1 cellular context compared by ENCODE assay signal in the genomic region with DNA sequence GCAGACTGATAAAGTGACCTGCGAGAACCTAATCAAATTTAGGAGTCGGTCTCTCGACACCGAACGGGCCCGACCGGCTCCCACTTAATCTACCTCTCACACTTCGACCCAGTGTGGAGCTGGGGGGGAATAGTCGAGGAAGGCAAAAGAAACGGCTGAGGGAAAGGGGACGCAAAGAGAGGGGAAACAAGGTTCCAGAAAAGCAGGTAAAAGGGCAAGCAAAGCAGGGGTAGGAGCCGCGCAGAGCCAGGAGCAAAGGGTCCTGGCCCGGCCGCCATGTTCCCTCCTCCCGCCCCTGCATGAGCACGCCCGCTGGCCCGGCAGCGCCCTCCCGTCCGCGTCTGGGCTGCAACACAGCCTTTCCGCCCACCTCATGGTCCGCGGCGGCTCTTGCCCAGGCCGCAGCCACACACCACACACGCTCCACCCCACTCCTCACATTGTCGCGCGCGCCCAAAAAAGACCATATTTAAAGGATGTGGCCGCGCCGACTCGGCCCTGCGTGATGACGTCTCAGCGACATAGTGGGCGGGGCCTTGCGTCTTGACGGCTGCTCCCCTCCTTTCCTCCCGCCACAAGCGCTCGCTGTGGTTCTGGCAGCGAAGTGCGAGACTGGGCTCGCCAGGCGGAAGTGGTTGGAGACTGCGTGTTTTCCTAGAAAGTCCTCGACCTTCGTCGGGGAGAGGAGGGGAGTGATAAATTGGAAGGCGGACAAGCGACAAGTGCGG.
TF ChIP-seq lines count a peak whose summit lies in the region.

A gene with protein sequence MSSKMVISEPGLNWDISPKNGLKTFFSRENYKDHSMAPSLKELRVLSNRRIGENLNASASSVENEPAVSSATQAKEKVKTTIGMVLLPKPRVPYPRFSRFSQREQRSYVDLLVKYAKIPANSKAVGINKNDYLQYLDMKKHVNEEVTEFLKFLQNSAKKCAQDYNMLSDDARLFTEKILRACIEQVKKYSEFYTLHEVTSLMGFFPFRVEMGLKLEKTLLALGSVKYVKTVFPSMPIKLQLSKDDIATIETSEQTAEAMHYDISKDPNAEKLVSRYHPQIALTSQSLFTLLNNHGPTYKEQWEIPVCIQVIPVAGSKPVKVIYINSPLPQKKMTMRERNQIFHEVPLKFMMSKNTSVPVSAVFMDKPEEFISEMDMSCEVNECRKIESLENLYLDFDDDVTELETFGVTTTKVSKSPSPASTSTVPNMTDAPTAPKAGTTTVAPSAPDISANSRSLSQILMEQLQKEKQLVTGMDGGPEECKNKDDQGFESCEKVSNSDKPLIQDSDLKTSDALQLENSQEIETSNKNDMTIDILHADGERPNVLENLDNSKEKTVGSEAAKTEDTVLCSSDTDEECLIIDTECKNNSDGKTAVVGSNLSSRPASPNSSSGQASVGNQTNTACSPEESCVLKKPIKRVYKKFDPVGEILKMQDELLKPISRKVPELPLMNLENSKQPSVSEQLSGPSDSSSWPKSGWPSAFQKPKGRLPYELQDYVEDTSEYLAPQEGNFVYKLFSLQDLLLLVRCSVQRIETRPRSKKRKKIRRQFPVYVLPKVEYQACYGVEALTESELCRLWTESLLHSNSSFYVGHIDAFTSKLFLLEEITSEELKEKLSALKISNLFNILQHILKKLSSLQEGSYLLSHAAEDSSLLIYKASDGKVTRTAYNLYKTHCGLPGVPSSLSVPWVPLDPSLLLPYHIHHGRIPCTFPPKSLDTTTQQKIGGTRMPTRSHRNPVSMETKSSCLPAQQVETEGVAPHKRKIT (minus strand): TSS at position 510 of the 728 bp plus-strand sequence. CDS start 1,165 bp downstream, outside the sequence.

TF ChIP-seq in HepG2, 621 proteins besides CTCF, POLR2A, EP300 and RAD21 (continued from another document and continues in another):
- TF ChIP-seq, protein P1, sequence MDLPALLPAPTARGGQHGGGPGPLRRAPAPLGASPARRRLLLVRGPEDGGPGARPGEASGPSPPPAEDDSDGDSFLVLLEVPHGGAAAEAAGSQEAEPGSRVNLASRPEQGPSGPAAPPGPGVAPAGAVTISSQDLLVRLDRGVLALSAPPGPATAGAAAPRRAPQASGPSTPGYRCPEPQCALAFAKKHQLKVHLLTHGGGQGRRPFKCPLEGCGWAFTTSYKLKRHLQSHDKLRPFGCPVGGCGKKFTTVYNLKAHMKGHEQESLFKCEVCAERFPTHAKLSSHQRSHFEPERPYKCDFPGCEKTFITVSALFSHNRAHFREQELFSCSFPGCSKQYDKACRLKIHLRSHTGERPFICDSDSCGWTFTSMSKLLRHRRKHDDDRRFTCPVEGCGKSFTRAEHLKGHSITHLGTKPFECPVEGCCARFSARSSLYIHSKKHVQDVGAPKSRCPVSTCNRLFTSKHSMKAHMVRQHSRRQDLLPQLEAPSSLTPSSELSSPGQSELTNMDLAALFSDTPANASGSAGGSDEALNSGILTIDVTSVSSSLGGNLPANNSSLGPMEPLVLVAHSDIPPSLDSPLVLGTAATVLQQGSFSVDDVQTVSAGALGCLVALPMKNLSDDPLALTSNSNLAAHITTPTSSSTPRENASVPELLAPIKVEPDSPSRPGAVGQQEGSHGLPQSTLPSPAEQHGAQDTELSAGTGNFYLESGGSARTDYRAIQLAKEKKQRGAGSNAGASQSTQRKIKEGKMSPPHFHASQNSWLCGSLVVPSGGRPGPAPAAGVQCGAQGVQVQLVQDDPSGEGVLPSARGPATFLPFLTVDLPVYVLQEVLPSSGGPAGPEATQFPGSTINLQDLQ (CRISPR knock-in tag; IDR thresholded peaks at IDR 0.05): peak; percentile 90; the same call in 1 of the 2 replicates
- TF ChIP-seq KLF15 (CRISPR knock-in tag; IDR thresholded peaks at IDR 0.05; ENCODE audit: borderline replicate concordance) (peak; percentile 48; the same call in 1 of the 2 replicates), FOXK1 (CRISPR knock-in tag; IDR thresholded peaks at IDR 0.05; ENCODE audit: borderline replicate concordance, low read depth) (peak; percentile 63; the same call in 1 of the 2 replicates), HIVEP1 (CRISPR knock-in tag; IDR thresholded peaks at IDR 0.05) (peak; percentile 84), MEF2D (CRISPR knock-in tag; IDR thresholded peaks at IDR 0.05) (peak; percentile 86), NR2C2 (CRISPR knock-in tag; IDR thresholded peaks at IDR 0.05; ENCODE audit: borderline replicate concordance) (peak; percentile 71), DR1 (CRISPR knock-in tag; IDR thresholded peaks at IDR 0.05) (peak; percentile 99), ZNF33B (CRISPR knock-in tag; IDR thresholded peaks at IDR 0.05) (peak; percentile 62; the same call in 1 of the 2 replicates), ZNF44 (CRISPR knock-in tag; IDR thresholded peaks at IDR 0.05) (no peak), FIP1L1 (IDR thresholded peaks at IDR 0.05; ENCODE audit: borderline replicate concordance, insufficient read depth, low read depth, low read length) (peak; percentile 88; the same call in 1 of the 2 replicates), DNMT1 (CRISPR knock-in tag; IDR thresholded peaks at IDR 0.05) (no peak), ZNF75D (CRISPR knock-in tag; IDR thresholded peaks at IDR 0.05; ENCODE audit: borderline replicate concordance) (no peak), FOXM1 (CRISPR knock-in tag; IDR thresholded peaks at IDR 0.05) (no peak), SP4 (CRISPR knock-in tag; IDR thresholded peaks at IDR 0.05) (peak; percentile 82), NRL (CRISPR knock-in tag; IDR thresholded peaks at IDR 0.05; ENCODE audit: borderline replicate concordance) (peak; percentile 75; the same call in 1 of the 2 replicates), CBX5 (CRISPR knock-in tag; IDR thresholded peaks at IDR 0.05; ENCODE audit: borderline replicate concordance) (peak; percentile 88; the same call in 1 of the 2 replicates), NBN (conservative IDR thresholded peaks at IDR 0.05) (no peak), CEBPG (CRISPR knock-in tag; IDR thresholded peaks at IDR 0.05) (0 out of 2 replicates have a peak, but pooled peaks have one; percentile 27), TAF15 (IDR thresholded peaks at IDR 0.05; ENCODE audit: low read depth, low read length, poor library complexity, severe bottlenecking) (peak; percentile 65), ZNF224 (CRISPR knock-in tag; IDR thresholded peaks at IDR 0.05) (no peak), ZFP41 (CRISPR knock-in tag; IDR thresholded peaks at IDR 0.05; ENCODE audit: borderline replicate concordance) (peak; percentile 67; the same call in 1 of the 2 replicates), MYC (CRISPR knock-in tag; IDR thresholded peaks at IDR 0.05; ENCODE audit: borderline replicate concordance) (peak; percentile 97), ZNF672 (CRISPR knock-in tag; IDR thresholded peaks at IDR 0.05) (0 out of 2 replicates have a peak, but pooled peaks have one; percentile 29), GATAD1 (CRISPR knock-in tag; IDR thresholded peaks at IDR 0.05) (peak; percentile 93), GLI4 (CRISPR knock-in tag; IDR thresholded peaks at IDR 0.05; ENCODE audit: borderline replicate concordance) (peak; percentile 56; the same call in 1 of the 2 replicates), ZNF775 (CRISPR knock-in tag; IDR thresholded peaks at IDR 0.05; ENCODE audit: borderline replicate concordance) (no peak), MED13 (CRISPR knock-in tag; IDR thresholded peaks at IDR 0.05) (peak; percentile 54; the same call in 1 of the 2 replicates), HNRNPL (IDR thresholded peaks at IDR 0.05; ENCODE audit: low read depth, low read length) (peak; percentile 85), ZNF20 (CRISPR knock-in tag; IDR thresholded peaks at IDR 0.05) (no peak), ZNF703 (CRISPR knock-in tag; IDR thresholded peaks at IDR 0.05; ENCODE audit: borderline replicate concordance) (no peak), ZNF883 (CRISPR knock-in tag; IDR thresholded peaks at IDR 0.05; ENCODE audit: not compliant biosample characterization) (peak; percentile 92), ZNF788 (CRISPR knock-in tag; IDR thresholded peaks at IDR 0.05; ENCODE audit: borderline replicate concordance) (peak; percentile 92), RORA (CRISPR knock-in tag; IDR thresholded peaks at IDR 0.05) (no peak), MZF1 (CRISPR knock-in tag; IDR thresholded peaks at IDR 0.05; ENCODE audit: borderline replicate concordance) (peak; percentile 71), ZNF746 (CRISPR knock-in tag; IDR thresholded peaks at IDR 0.05) (peak; percentile 67)
- TF ChIP-seq, protein P2, sequence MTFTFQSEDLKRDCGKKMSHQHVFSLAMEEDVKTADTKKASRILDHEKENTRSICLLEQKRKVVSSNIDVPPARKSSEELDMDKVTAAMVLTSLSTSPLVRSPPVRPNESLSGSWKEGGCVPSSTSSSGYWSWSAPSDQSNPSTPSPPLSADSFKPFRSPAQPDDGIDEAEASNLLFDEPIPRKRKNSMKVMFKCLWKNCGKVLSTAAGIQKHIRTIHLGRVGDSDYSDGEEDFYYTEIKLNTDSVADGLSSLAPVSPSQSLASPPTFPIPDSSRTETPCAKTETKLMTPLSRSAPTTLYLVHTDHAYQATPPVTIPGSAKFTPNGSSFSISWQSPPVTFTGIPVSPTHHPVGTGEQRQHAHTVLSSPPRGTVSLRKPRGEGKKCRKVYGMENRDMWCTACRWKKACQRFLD (CRISPR knock-in tag; IDR thresholded peaks at IDR 0.05; ENCODE audit: borderline replicate concordance): no peak
- TF ChIP-seq, protein P3, sequence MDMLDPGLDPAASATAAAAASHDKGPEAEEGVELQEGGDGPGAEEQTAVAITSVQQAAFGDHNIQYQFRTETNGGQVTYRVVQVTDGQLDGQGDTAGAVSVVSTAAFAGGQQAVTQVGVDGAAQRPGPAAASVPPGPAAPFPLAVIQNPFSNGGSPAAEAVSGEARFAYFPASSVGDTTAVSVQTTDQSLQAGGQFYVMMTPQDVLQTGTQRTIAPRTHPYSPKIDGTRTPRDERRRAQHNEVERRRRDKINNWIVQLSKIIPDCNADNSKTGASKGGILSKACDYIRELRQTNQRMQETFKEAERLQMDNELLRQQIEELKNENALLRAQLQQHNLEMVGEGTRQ (IDR thresholded peaks at IDR 0.05; ENCODE audit: low read depth, low read length): no peak
- TF ChIP-seq, protein P3 (CRISPR knock-in tag; IDR thresholded peaks at IDR 0.05; ENCODE audit: borderline replicate concordance): no peak
- TF ChIP-seq, protein P4, sequence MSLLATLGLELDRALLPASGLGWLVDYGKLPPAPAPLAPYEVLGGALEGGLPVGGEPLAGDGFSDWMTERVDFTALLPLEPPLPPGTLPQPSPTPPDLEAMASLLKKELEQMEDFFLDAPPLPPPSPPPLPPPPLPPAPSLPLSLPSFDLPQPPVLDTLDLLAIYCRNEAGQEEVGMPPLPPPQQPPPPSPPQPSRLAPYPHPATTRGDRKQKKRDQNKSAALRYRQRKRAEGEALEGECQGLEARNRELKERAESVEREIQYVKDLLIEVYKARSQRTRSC (CRISPR knock-in tag; IDR thresholded peaks at IDR 0.05; ENCODE audit: low read depth): no peak
- TF ChIP-seq, protein P5, sequence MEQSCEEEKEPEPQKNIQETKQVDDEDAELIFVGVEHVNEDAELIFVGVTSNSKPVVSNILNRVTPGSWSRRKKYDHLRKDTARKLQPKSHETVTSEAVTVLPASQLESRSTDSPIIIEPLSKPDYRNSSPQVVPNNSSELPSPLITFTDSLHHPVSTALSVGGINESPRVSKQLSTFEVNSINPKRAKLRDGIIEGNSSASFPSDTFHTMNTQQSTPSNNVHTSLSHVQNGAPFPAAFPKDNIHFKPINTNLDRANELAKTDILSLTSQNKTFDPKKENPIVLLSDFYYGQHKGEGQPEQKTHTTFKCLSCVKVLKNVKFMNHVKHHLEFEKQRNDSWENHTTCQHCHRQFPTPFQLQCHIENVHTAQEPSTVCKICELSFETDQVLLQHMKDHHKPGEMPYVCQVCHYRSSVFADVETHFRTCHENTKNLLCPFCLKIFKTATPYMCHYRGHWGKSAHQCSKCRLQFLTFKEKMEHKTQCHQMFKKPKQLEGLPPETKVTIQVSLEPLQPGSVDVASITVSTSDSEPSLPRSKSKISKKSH (CRISPR knock-in tag; IDR thresholded peaks at IDR 0.05; ENCODE audit: borderline replicate concordance): no peak
- TF ChIP-seq, protein P6, sequence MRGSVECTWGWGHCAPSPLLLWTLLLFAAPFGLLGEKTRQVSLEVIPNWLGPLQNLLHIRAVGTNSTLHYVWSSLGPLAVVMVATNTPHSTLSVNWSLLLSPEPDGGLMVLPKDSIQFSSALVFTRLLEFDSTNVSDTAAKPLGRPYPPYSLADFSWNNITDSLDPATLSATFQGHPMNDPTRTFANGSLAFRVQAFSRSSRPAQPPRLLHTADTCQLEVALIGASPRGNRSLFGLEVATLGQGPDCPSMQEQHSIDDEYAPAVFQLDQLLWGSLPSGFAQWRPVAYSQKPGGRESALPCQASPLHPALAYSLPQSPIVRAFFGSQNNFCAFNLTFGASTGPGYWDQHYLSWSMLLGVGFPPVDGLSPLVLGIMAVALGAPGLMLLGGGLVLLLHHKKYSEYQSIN (CRISPR knock-in tag; IDR thresholded peaks at IDR 0.05; ENCODE audit: borderline replicate concordance): no peak
- TF ChIP-seq, protein P7, sequence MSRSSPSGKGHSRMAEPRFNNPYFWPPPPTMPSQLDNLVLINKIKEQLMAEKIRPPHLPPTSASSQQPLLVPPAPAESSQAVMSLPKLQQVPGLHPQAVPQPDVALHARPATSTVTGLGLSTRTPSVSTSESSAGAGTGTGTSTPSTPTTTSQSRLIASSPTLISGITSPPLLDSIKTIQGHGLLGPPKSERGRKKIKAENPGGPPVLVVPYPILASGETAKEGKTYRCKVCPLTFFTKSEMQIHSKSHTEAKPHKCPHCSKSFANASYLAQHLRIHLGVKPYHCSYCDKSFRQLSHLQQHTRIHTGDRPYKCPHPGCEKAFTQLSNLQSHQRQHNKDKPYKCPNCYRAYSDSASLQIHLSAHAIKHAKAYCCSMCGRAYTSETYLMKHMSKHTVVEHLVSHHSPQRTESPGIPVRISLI (CRISPR knock-in tag; IDR thresholded peaks at IDR 0.05; ENCODE audit: borderline replicate concordance): peak; percentile 50; the same call in 1 of the 2 replicates
- TF ChIP-seq, protein P8, sequence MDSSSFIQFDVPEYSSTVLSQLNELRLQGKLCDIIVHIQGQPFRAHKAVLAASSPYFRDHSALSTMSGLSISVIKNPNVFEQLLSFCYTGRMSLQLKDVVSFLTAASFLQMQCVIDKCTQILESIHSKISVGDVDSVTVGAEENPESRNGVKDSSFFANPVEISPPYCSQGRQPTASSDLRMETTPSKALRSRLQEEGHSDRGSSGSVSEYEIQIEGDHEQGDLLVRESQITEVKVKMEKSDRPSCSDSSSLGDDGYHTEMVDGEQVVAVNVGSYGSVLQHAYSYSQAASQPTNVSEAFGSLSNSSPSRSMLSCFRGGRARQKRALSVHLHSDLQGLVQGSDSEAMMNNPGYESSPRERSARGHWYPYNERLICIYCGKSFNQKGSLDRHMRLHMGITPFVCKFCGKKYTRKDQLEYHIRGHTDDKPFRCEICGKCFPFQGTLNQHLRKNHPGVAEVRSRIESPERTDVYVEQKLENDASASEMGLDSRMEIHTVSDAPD (CRISPR knock-in tag; IDR thresholded peaks at IDR 0.05): peak; percentile 50
